1 cellular context compared by ENCODE assay signal in the genomic region with DNA sequence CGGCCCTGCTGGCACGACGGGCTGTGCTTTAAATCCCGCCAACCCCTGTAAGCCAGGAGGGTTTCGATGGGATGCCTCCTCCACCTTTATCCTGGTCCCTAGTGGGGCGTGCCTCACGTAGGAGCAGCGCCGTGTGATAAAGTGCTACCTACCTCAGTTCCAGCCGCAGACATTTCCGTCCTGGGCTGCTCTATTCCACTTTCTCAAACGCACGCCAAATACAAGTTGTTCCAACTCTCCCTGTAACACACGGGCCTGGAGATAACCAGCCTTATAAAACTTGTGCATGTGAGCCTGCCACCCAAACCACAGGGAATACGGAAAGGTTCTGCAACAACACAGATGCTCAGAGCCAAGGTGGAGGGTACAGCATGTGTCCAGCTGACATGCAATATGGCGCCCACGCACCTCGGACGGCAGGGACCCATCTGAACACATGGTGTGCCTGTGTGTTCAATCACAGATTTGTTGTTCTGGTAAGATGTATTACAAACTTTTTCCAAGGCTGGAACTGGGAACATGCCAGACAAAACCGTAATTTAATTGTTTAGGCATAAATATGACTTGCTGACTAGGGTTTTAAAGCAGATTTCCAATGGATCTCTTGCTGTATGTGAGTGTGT.
TF ChIP-seq lines count a peak whose summit lies in the region.

No MANE protein-coding gene starts in this region.

TF ChIP-seq in HepG2, 621 proteins besides CTCF, POLR2A, EP300 and RAD21:
- TF ChIP-seq RBM22 (optimal IDR thresholded peaks at IDR 0.05; ENCODE audit: low read length), result peak; percentile 28
- TF ChIP-seq, protein P1, sequence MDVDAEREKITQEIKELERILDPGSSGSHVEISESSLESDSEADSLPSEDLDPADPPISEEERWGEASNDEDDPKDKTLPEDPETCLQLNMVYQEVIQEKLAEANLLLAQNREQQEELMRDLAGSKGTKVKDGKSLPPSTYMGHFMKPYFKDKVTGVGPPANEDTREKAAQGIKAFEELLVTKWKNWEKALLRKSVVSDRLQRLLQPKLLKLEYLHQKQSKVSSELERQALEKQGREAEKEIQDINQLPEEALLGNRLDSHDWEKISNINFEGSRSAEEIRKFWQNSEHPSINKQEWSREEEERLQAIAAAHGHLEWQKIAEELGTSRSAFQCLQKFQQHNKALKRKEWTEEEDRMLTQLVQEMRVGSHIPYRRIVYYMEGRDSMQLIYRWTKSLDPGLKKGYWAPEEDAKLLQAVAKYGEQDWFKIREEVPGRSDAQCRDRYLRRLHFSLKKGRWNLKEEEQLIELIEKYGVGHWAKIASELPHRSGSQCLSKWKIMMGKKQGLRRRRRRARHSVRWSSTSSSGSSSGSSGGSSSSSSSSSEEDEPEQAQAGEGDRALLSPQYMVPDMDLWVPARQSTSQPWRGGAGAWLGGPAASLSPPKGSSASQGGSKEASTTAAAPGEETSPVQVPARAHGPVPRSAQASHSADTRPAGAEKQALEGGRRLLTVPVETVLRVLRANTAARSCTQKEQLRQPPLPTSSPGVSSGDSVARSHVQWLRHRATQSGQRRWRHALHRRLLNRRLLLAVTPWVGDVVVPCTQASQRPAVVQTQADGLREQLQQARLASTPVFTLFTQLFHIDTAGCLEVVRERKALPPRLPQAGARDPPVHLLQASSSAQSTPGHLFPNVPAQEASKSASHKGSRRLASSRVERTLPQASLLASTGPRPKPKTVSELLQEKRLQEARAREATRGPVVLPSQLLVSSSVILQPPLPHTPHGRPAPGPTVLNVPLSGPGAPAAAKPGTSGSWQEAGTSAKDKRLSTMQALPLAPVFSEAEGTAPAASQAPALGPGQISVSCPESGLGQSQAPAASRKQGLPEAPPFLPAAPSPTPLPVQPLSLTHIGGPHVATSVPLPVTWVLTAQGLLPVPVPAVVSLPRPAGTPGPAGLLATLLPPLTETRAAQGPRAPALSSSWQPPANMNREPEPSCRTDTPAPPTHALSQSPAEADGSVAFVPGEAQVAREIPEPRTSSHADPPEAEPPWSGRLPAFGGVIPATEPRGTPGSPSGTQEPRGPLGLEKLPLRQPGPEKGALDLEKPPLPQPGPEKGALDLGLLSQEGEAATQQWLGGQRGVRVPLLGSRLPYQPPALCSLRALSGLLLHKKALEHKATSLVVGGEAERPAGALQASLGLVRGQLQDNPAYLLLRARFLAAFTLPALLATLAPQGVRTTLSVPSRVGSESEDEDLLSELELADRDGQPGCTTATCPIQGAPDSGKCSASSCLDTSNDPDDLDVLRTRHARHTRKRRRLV (CRISPR knock-in tag; IDR thresholded peaks at IDR 0.05), result no peak
